ENCODE assay signal across 1 cellular context in the genomic region with DNA sequence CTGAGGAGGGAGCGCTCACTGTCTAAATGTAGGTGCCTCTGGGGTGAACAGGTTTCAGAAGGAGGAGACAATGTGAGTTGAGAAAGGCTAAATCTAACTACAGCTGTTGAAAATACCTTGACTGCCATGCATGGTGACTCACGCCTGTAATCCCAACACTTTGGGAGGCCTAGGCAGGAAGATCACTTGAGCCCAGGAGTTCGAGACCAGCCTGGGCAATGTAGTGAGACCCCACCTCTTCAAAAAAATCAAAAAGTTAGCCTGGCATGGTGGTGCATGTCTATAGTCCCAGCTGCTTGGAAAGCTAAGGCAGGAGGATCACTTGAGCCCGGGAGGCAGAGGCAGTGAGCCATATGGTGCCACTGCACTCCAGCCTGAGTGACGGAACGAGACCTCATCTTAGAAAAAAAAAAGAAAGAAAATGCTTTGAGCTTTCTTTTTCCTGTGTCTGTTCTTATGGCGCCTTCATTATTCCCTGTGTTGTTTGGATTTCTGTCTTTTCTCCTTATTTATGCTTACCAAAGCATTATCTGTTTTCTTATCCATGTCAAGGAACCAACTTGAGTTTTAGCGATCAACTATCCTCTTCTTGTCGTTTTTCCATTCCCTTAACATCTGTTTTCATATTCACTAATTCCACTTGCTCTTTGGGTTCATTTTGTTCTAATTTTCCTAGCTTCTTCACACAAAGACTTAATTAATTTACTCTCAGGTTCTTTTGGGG.
A peak's percentile ranks its signal among the peaks of the same experiment; 100 is the strongest.
TF ChIP-seq lines count a peak whose summit lies in the region.

No MANE protein-coding gene starts in this region.

TF ChIP-seq in K562, 482 proteins besides CTCF, POLR2A, EP300 and RAD21 (continued from another document):
- TF ChIP-seq MAFF (IDR thresholded peaks at IDR 0.05; ENCODE audit: low read length), result peak; percentile 35
- peak; percentile 68 for TF ChIP-seq ZNF121 (CRISPR knock-in tag; conservative IDR thresholded peaks at IDR 0.05)
- TF ChIP-seq, protein P1, sequence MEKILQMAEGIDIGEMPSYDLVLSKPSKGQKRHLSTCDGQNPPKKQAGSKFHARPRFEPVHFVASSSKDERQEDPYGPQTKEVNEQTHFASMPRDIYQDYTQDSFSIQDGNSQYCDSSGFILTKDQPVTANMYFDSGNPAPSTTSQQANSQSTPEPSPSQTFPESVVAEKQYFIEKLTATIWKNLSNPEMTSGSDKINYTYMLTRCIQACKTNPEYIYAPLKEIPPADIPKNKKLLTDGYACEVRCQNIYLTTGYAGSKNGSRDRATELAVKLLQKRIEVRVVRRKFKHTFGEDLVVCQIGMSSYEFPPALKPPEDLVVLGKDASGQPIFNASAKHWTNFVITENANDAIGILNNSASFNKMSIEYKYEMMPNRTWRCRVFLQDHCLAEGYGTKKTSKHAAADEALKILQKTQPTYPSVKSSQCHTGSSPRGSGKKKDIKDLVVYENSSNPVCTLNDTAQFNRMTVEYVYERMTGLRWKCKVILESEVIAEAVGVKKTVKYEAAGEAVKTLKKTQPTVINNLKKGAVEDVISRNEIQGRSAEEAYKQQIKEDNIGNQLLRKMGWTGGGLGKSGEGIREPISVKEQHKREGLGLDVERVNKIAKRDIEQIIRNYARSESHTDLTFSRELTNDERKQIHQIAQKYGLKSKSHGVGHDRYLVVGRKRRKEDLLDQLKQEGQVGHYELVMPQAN (IDR thresholded peaks at IDR 0.05; ENCODE audit: borderline replicate concordance), result no peak
- TF ChIP-seq ZC3H4 (CRISPR knock-in tag; IDR thresholded peaks at IDR 0.05; ENCODE audit: borderline replicate concordance), result no peak
- peak; percentile 31; the same call in 1 of the 2 replicates for TF ChIP-seq C11orf30 (IDR thresholded peaks at IDR 0.05; ENCODE audit: low read depth)
- no peak for TF ChIP-seq MAFG (tag; conservative IDR thresholded peaks at IDR 0.05)
- TF ChIP-seq FOXP1 (CRISPR knock-in tag; IDR thresholded peaks at IDR 0.05), result no peak
- TF ChIP-seq MAFK (IDR thresholded peaks at IDR 0.05; ENCODE audit: low read length), result 0 out of 2 replicates have a peak, but pooled peaks have one; percentile 16
